9 cellular contexts compared by ENCODE assay signal in genomic region chr10:87817291-87817872, GRCh38. TPM values are rescaled to one million over a fixed set of nuclear protein-coding genes. Genes with fewer than 3 reads are reported as not detected.
DNase-seq lines count a peak whose midpoint lies in the region; ATAC-seq, FAIRE-seq and TF ChIP-seq lines count a peak whose summit lies in the region.
"Had no signal": no experiment of that assay in that cellular context is flagged by ENCODE, and none has a peak within 500 bp of the region (broad histone marks: within the 10 kb centered on the region; RNA-seq: fewer than 3 reads in every experiment).

No MANE protein-coding gene starts in this region.

- TF ChIP-seq CTCF in mucosa of descending colon (IDR thresholded peaks at IDR 0.05) = no peak

- peak; percentile 14 for FAIRE-seq in colon (lab: Jason Lieb, UNC)
- FAIRE-seq: endometrium had no signal

- POLR2A ChIA-PET in HEK293T (lab: Yijun Ruan, JAX) = interaction anchor here (1.0 to 2.4 kb wide), 14 partner anchors 12 to 149 kb away, joined by 3 to 25 read pairs (median 4); partner anchors contain the start of genes KLLN and PTEN

- ATAC-seq in mucosa of descending colon = peak; percentile 50

- CTCF ChIA-PET in HEK293T (lab: Yijun Ruan, JAX) = interaction anchor here (1.0 kb wide), 1 partner anchor 572 kb away, joined by 3 read pairs; no protein-coding TSS in a partner anchor

- peak; percentile 27 to 51 for DNase-seq in NCI-H2081 (lab: John Stamatoyannopoulos, UW)
- no peak for DNase-seq in NCI-H2081 treated with DMSO at 0.1 percent for 48 hours (lab: John Stamatoyannopoulos, UW)
- no peak for DNase-seq in HEK293T (ENCODE audit: extremely low spot score)
- DNase-seq in NCI-H526 treated with DMSO at 0.1 percent for 48 hours (lab: John Stamatoyannopoulos, UW) = peak; percentile 44
- DNase-seq in mucosa of descending colon = no peak
- no peak for DNase-seq in NCI-H187 treated with DMSO at 0.1 percent for 48 hours (lab: John Stamatoyannopoulos, UW)
- no peak for DNase-seq in glomerular visceral epithelial cell (ENCODE audit: extremely low spot score)

- H3K9me3 ChIP-seq in mucosa of descending colon = no peaks in the 10 kb centered on the region

- no peaks in the 10 kb centered on the region for H3K36me3 ChIP-seq in mucosa of descending colon (ENCODE audit: low read depth)

- intact Hi-C loops in mucosa of descending colon (cut with DNase I, micrococcal nuclease) = no loop called here

- peaks cover 19% of the 10 kb centered on the region for H3K4me1 ChIP-seq in mucosa of descending colon (ENCODE audit: low read depth)

- H3K4me3 ChIP-seq in mucosa of descending colon = peak overlapping the region; percentile 40

TF ChIP-seq in HEK293T, 16 proteins besides CTCF, POLR2A, EP300 and RAD21:
- no peak for TF ChIP-seq CTBP1 (IDR thresholded peaks at IDR 0.05; ENCODE audit: borderline replicate concordance)
- TF ChIP-seq ELF4 (IDR thresholded peaks at IDR 0.05) = no peak
- no peak for TF ChIP-seq SUZ12 (IDR thresholded peaks at IDR 0.05)
- peak; percentile 56 for TF ChIP-seq PKNOX1 (IDR thresholded peaks at IDR 0.05)

RNA-seq across cellular contexts. Expression of gene ATAD1, which starts 0.6 kb away (rescaled TPM):
- 10 to 100 TPM; 47.7 to 60.6 (median 51.6) TPM for total RNA-seq in mucosa of descending colon

RNA-seq across cellular contexts. Expression of gene KLLN, which starts 46.0 kb away (rescaled TPM):
- 1 to 10 TPM in 1 of 3 donors, under 1 TPM in 2; 0.60 to 1.1 (median 0.90) TPM for total RNA-seq in mucosa of descending colon

RNA-seq across cellular contexts. Expression of gene PTEN, which starts 46.0 kb away (rescaled TPM):
- 100 to 1,000 TPM in 2 of 3 donors, 10 to 100 TPM in 1; 94.1 to 118 (median 118) TPM for total RNA-seq in mucosa of descending colon

Comparison
In these comparisons a context has a peak if more than half of its experiments do, and no peak if none do; other contexts are left out.
1. DNase-seq: peak in NCI-H2081 (2 of 2) and NCI-H526 treated with DMSO at 0.1 percent for 48 hours (single experiment); none in NCI-H2081 treated with DMSO at 0.1 percent for 48 hours (single experiment), HEK293T (single experiment), mucosa of descending colon (0 of 3), NCI-H187 treated with DMSO at 0.1 percent for 48 hours (single experiment) and glomerular visceral epithelial cell (single experiment).